Comparison of ENCODE assay signal across 8 cellular contexts in the genomic region with DNA sequence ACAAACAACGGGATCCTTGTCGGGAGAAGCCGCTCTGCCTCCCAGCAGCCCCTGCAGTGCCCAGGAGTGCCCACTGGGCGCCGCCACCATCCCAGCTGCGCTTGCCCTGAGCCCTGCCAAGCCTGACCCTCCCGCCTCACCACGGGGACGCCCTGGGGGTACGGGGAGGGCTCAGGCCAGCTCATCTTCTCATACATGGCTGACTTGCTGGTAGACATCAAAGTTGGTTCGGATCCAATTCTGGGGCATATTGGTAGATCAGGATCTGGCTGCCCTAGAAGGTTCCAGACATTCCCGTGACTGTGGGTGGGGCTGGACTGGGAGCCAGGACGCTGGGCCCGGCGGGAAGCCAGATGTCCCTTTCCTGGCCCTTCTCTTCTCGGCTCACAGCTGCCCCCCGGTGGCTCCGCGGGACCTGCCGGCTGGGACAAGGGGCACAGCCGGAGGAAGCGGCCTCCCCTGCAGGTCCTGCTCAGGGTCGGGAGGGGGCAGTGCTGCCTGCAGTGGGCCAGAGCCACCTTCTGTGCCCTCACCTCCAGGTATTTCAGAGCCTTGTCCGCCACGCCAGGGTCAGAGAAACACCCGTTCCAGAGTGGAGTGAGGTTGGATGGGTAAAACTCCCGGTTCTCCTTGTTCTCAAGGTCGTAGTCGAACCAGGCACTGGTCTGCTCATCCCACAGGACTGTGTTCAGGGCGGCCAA. TPM values are rescaled to one million over a fixed set of nuclear protein-coding genes. Genes with fewer than 3 reads are reported as not detected.
DNase-seq lines count a peak whose midpoint lies in the region; ATAC-seq and TF ChIP-seq lines count a peak whose summit lies in the region.

No MANE protein-coding gene starts in this region.

- peaks cover 26% of the 10 kb centered on the region for H3K4me1 Mint-ChIP-seq in chondrocyte (ENCODE audit: low read depth)

- ATAC-seq in GM18873 (IDR thresholded peaks at IDR 0.05; ENCODE audit: low FRiP score, unreplicated experiment) (peak; percentile 51), HG03280 (IDR thresholded peaks at IDR 0.05; ENCODE audit: unreplicated experiment) (peak; percentile 85)

- H3K4me3 Mint-ChIP-seq in chondrocyte (ENCODE audit: unreplicated experiment): peak overlapping the region; percentile 75

- H3K9me3 Mint-ChIP-seq in chondrocyte (ENCODE audit: low read depth): no peaks in the 10 kb centered on the region

- H3K27ac Mint-ChIP-seq in chondrocyte (ENCODE audit: unreplicated experiment): peak overlapping the region; percentile 94

- in situ Hi-C loops in ACHN (cut with HindIII; ENCODE audit: low pct_ligation_motif_present, low pct_unique_long_range_greater_than_20kb, low sequenced_read_pairs): no loop called here

- TF ChIP-seq CTCF in chondrocyte (IDR thresholded peaks at IDR 0.05): peak; percentile 89

- H3K36me3 Mint-ChIP-seq in chondrocyte (ENCODE audit: low read depth): no peaks in the 10 kb centered on the region

- peak; percentile 91 for DNase-seq in ACHN
- DNase-seq in NCI-H345 treated with DMSO at 0.1 percent for 48 hours (lab: John Stamatoyannopoulos, UW; ENCODE audit: unreplicated experiment): peak; percentile 61
- peak; percentile 76 to 79 for DNase-seq in activated CD4-positive, alpha-beta T cell treated with anti-CD3 and anti-CD28 coated beads for 24 hours (ENCODE audit: low read depth in 2 of 2)
- peak; percentile 98 for DNase-seq in chondrocyte (ENCODE audit: low spot score)
- peak; percentile 95 for DNase-seq in kidney tubule cell (ENCODE audit: low spot score)
- DNase-seq in stimulated activated CD4-positive, alpha-beta T cell treated with anti-CD3 and anti-CD28 coated beads, Interleukin-15, amount 100 ng/mL, for 24 hours: peak; percentile 89

- no peaks in the 10 kb centered on the region for H3K27me3 Mint-ChIP-seq in chondrocyte (ENCODE audit: low read depth)

RNA-seq across cellular contexts. Expression of a gene that starts 10.6 kb away (rescaled TPM):
- total RNA-seq in chondrocyte: not detected in 3 replicates

Comparison
In these comparisons a context has a peak if more than half of its experiments do, and no peak if none do; other contexts are left out.
1. Peak in every context shown above with its lines: DNase-seq and ATAC-seq.